Comparison of ENCODE assay signal across 18 cellular contexts in the genomic region with DNA sequence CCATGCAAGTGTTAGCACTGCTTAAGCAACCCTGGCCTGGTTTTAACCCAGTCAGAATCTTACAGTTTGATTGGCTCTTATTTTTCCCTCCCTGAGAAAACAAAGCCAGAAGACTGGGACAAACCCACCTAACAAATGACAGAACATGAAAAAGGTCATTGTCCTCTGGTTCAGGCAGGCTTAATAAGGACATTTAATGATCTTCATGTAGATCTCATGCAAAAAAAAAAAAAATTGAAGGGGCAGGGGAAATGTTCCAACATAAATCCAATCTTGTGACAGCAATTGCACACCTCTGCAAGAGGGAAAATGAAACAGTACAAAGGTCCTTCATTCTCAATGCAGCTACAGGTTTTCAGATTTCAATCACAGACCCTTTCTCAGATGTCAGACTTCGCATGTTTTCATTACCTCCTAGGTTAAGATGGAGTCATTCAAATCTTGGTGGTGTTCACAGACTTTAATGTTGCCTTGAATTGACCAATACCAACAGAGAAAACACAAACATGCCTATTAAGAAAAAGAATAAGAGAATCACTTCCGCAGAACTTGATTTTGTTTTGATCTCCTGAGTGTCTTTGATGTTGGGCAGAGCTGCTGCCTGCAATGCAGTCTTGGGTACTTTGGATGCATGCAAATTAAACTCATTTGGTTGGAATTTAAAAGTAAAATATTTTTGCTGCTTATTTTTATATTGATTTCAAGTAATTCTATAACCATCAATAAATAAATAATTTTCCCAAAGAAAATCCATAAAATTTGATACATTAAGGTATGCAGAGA.
DNase-seq lines count a peak whose midpoint lies in the region; TF ChIP-seq lines count a peak whose summit lies in the region.
"Had no signal": no experiment of that assay in that cellular context is flagged by ENCODE, and none has a peak within 500 bp of the region (broad histone marks: within the 10 kb centered on the region; RNA-seq: fewer than 3 reads in every experiment).

No MANE protein-coding gene starts in this region.

- no peaks in the 10 kb centered on the region for H3K27me3 ChIP-seq in H9 (ENCODE audit: insufficient read depth, low read length)
- no peaks in the 10 kb centered on the region for H3K27me3 ChIP-seq in neuronal stem cell (ENCODE audit: control insufficient read depth in 3 of 3, insufficient read depth in 3 of 3, low read depth in 1 of 3, low read length in 3 of 3)
- no peaks in the 10 kb centered on the region for H3K27me3 ChIP-seq in colonic mucosa
- H3K27me3 ChIP-seq: BLaER1, MG63 had no signal

- H4K8ac ChIP-seq in H9 (replicated peaks; ENCODE audit: insufficient read length, low read depth, low read length) = no peak overlapping the region
- no peak overlapping the region for H4K8ac ChIP-seq in neuronal stem cell (ENCODE audit: low read depth, low read length)

- no CpG with 5 or more reads among the region's 2 CpGs for WGBS in H9 (ENCODE audit: extremely low coverage, insufficient read length, low lambda C conversion rate)
- WGBS in neuronal stem cell (ENCODE audit: extremely low coverage in 2 of 2, insufficient read length in 2 of 2, insufficient replicate concordance in 1 of 2), 2 donors = no CpG with 5 or more reads among the region's 2 CpGs

- H3K36me3 ChIP-seq in neuronal stem cell (replicated peaks in 1 of 2; ENCODE audit: control insufficient read depth in 2 of 2, insufficient read depth in 2 of 2, low read length in 2 of 2) (no peaks in the 10 kb centered on the region), colonic mucosa (no peaks in the 10 kb centered on the region)
- H3K36me3 ChIP-seq: BLaER1, MG63 had no signal

- H2AK5ac ChIP-seq in H9 (ENCODE audit: insufficient read length, low read length) (no peak overlapping the region), neuronal stem cell (ENCODE audit: low read depth, low read length) (no peak overlapping the region)

- DNase-seq in NCI-H2227 treated with DMSO at 0.1 percent for 48 hours (lab: John Stamatoyannopoulos, UW) (peak; percentile 97), NCI-H2227 (lab: John Stamatoyannopoulos, UW; ENCODE audit: unreplicated experiment) (no peak), H9 (no peak), neuronal stem cell (ENCODE audit: low spot score) (no peak), RKO (ENCODE audit: low spot score) (no peak), colonic mucosa (no peak)
- no peak for DNase-seq in stimulated activated CD4-positive, alpha-beta T cell treated with anti-CD3 and anti-CD28 coated beads, Interleukin-2, amount 100 ng/mL, for 48 hours
- DNase-seq: 8988T, DMS153, EL, MG63, NCI-H1092 treated with DMSO at 0.1 percent for 48 hours, NCI-H2029 treated with DMSO at 0.1 percent for 48 hours, NCI-H524 treated with DMSO at 0.1 percent for 48 hours, Right ventricle myocardium superior, SK-N-SH had no signal

- TF ChIP-seq CTCF in H9 (conservative IDR thresholded peaks at IDR 0.05) (no peak), brain (conservative IDR thresholded peaks at IDR 0.05) (no peak), colonic mucosa (IDR thresholded peaks at IDR 0.05) (no peak)

- H2BK120ac ChIP-seq in H9 (ENCODE audit: low read depth, low read length, poor library complexity, severe bottlenecking) = no peak overlapping the region
- H2BK120ac ChIP-seq in neuronal stem cell (ENCODE audit: low read depth, low read length) = no peak overlapping the region

- no peak overlapping the region for H3K23ac ChIP-seq in H9 (ENCODE audit: insufficient read length, low read depth, low read length)
- no peak overlapping the region for H3K23ac ChIP-seq in neuronal stem cell (ENCODE audit: low read depth, low read length, poor library complexity)

- H4K91ac ChIP-seq in H9 (ENCODE audit: insufficient read length, low read depth, low read length) (no peak overlapping the region), neuronal stem cell (ENCODE audit: low read depth, low read length, poor library complexity) (no peak overlapping the region)

- H3K4me2 ChIP-seq in H9 (ENCODE audit: insufficient read depth, insufficient read length, low read length) = no peak overlapping the region
- no peak overlapping the region for H3K4me2 ChIP-seq in neuronal stem cell (ENCODE audit: insufficient read depth, low read length, poor library complexity, severe bottlenecking)
- H3K4me2 ChIP-seq: BLaER1, SK-N-SH had no signal

- no peak overlapping the region for H4K5ac ChIP-seq in H9 (ENCODE audit: insufficient read length, low read depth, low read length)

- H3K27ac Mint-ChIP-seq in H9 (peak overlapping the region in 1 of 3 experiments; percentile 65; a peak in 2 of 7 replicates), brain (peak overlapping the region; percentile 43 to 87 (median 78))

- H2AFZ ChIP-seq in H9 (ENCODE audit: low read length) (peak overlapping the region; percentile 22), neuronal stem cell (ENCODE audit: low read length) (peak overlapping the region; percentile 53)

- no peaks in the 10 kb centered on the region for H3K79me1 ChIP-seq in H9 (ENCODE audit: insufficient read depth, low read depth, low read length, poor library complexity, severe bottlenecking)
- no peaks in the 10 kb centered on the region for H3K79me1 ChIP-seq in neuronal stem cell (ENCODE audit: low read depth, low read length)

- peaks cover 14 to 17% of the 10 kb centered on the region in 2 experiments for H3K4me1 Mint-ChIP-seq in H9
- peaks cover 22% of the 10 kb centered on the region for H3K4me1 Mint-ChIP-seq in brain

- H4K20me1 ChIP-seq in H9 (ENCODE audit: control insufficient read depth, insufficient read depth, insufficient read length) = no peaks in the 10 kb centered on the region
- H4K20me1 ChIP-seq: BLaER1 had no signal

- no peak overlapping the region for H3K9ac ChIP-seq in H9 (ENCODE audit: extremely low read depth, insufficient read length, low read length)
- H3K9ac ChIP-seq in neuronal stem cell (ENCODE audit: low read depth, low read length, poor library complexity) = no peak overlapping the region
- H3K9ac ChIP-seq in colonic mucosa (ENCODE audit: low read depth in 2 of 2, low read length in 2 of 2) = no peak overlapping the region
- H3K9ac ChIP-seq: BLaER1, SK-N-SH had no signal

- no peaks in the 10 kb centered on the region for H3K23me2 ChIP-seq in H9 (ENCODE audit: insufficient read length, low read depth, low read length, poor library complexity, severe bottlenecking)

- no peak overlapping the region for H3K56ac ChIP-seq in H9 (ENCODE audit: insufficient read length, low read depth, low read length)

- H3K36me3 Mint-ChIP-seq in H9 (ENCODE audit: insufficient read depth in 1 of 3, low read depth in 3 of 3) (no peaks in the 10 kb centered on the region), brain (no peaks in the 10 kb centered on the region)

- intact Hi-C loops in colonic mucosa (cut with DNase I) = no loop called here

- H3K4me3 ChIP-seq in neuronal stem cell (ENCODE audit: low read length in 2 of 2) (no peak overlapping the region), colonic mucosa (no peak overlapping the region)
- H3K4me3 ChIP-seq: BLaER1, MG63 had no signal

- H3K9me3 Mint-ChIP-seq in H9 (no peaks in the 10 kb centered on the region), brain (peaks cover 1 to 20% (median 13%) of the 10 kb centered on the region in 5 experiments)

- H3K18ac ChIP-seq in H9 (ENCODE audit: insufficient read length, low read depth, low read length) (no peak overlapping the region), neuronal stem cell (ENCODE audit: low read length) (no peak overlapping the region)

- H3K4me1 ChIP-seq in H9 (ENCODE audit: insufficient read depth, low read length) = no peaks in the 10 kb centered on the region; the same call in 1 of the 2 replicates
- peaks cover 0 to 5% of the 10 kb centered on the region in 2 donors for H3K4me1 ChIP-seq in neuronal stem cell (ENCODE audit: control insufficient read depth in 2 of 2, insufficient read depth in 1 of 2, low read depth in 1 of 2, low read length in 2 of 2)
- H3K4me1 ChIP-seq in colonic mucosa = no peaks in the 10 kb centered on the region
- H3K4me1 ChIP-seq: BLaER1 had no signal

- H3K9me3 ChIP-seq in H9 (ENCODE audit: control insufficient read depth, low read depth, low read length) = no peaks in the 10 kb centered on the region
- H3K9me3 ChIP-seq in neuronal stem cell (replicated peaks in 1 of 2; ENCODE audit: control insufficient read depth in 2 of 2, insufficient read depth in 1 of 2, low read depth in 1 of 2, low read length in 2 of 2) = no peaks in the 10 kb centered on the region
- H3K9me3 ChIP-seq in colonic mucosa = no peaks in the 10 kb centered on the region
- H3K9me3 ChIP-seq: BLaER1, MG63, SK-N-SH had no signal

- no peak overlapping the region for H2BK15ac ChIP-seq in H9 (ENCODE audit: low read depth, low read length)
- no peak overlapping the region for H2BK15ac ChIP-seq in neuronal stem cell (ENCODE audit: low read length)

- no peak overlapping the region for H2BK20ac ChIP-seq in H9 (ENCODE audit: low read depth, low read length, poor library complexity, severe bottlenecking)

- H2BK12ac ChIP-seq in H9 (ENCODE audit: insufficient read length, low read depth, low read length) (no peak overlapping the region), neuronal stem cell (ENCODE audit: low read length) (no peak overlapping the region)

- H3K27me3 Mint-ChIP-seq in H9 (ENCODE audit: low read depth) (no peaks in the 10 kb centered on the region), brain (peaks cover 3% of the 10 kb centered on the region)

- H3K27ac ChIP-seq in H9 (ENCODE audit: insufficient read length, low read depth, low read length) = no peak overlapping the region
- H3K27ac ChIP-seq in neuronal stem cell (replicated peaks; ENCODE audit: low read length) = no peak overlapping the region
- no peak overlapping the region for H3K27ac ChIP-seq in colonic mucosa
- H3K27ac ChIP-seq: BLaER1 had no signal

- H2BK5ac ChIP-seq in H9 (ENCODE audit: insufficient read length, low read length) (no peak overlapping the region), neuronal stem cell (ENCODE audit: low read length) (no peak overlapping the region)

- H3K14ac ChIP-seq in H9 (ENCODE audit: insufficient read depth, low read length) (no peak overlapping the region), neuronal stem cell (ENCODE audit: low read length) (no peak overlapping the region)

- H3K4ac ChIP-seq in H9 (ENCODE audit: low read depth, low read length) = no peak overlapping the region
- no peak overlapping the region for H3K4ac ChIP-seq in neuronal stem cell (ENCODE audit: low read length)

- H3K79me2 ChIP-seq in H9 (ENCODE audit: insufficient read depth, low read length) = no peaks in the 10 kb centered on the region

- H3T11ph ChIP-seq in H9 (ENCODE audit: low read length) = no peak overlapping the region

- H3K4me3 Mint-ChIP-seq in H9 (no peak overlapping the region), brain (peak overlapping the region in 4 of 5 experiments; percentile 4 to 45 (median 33))

Comparison
In these comparisons a context has a peak if more than half of its experiments do, and no peak if none do; other contexts are left out.
1. H3K4me3 Mint-ChIP-seq: peak in brain (4 of 5); none in H9 (0 of 2).